In the genomic region with DNA sequence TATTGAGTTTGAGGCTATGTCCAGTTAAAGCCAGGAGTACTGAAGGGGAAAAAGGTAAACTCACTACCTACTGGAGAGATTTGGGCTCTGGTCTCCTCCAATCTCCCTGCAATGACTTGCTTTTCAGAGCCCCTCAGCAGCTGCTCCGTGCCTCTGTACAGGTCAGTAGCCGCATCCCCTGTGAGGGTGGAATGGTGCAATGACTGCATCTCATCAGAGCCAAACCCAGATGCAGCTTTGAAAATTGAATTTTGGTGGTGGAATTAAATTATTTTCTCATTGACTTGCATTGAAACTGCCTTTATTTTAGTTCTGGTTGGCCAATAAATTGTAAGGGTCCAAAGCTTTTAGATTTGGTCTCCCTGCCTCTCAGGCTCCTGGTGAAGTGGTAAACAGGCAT, we compare ENCODE assay signal across 12 cellular contexts.
"Had no signal": no experiment of that assay in that cellular context is flagged by ENCODE, and none has a peak within 500 bp of the region (broad histone marks: within the 10 kb centered on the region; RNA-seq: fewer than 3 reads in every experiment).

No MANE protein-coding gene starts in this region.

- H3K27me3 ChIP-seq: sigmoid colon, thyroid gland had no signal

- H3K4me3 ChIP-seq: sigmoid colon, thyroid gland had no signal

- DNase-seq: activated B cell treated with CpG ODN at 0.5 μM for 24 hours; activated CD4-positive, alpha-beta T cell treated with anti-CD3 and anti-CD28 coated beads, Interleukin-2, amount 10 ng/mL, durations not matched to agents 7 days and 5 days; activated naive CD4-positive, alpha-beta T cell treated with anti-CD3 and anti-CD28 coated beads for 36 hours; hippocampal formation; left ventricle myocardium superior; occipital lobe; SIG-M5; T-helper 2 cell had no signal

- H3K9me3 ChIP-seq: thyroid gland had no signal

- H3K4me1 Mint-ChIP-seq: activated CD4-positive, alpha-beta T cell treated with anti-CD3 and anti-CD28 coated beads, Interleukin-2, amount 10 ng/mL, durations not matched to agents 7 days and 5 days; nephron; stimulated activated effector memory CD8-positive, alpha-beta T cell treated with anti-CD3 and anti-CD28 coated beads, Interleukin-12 subunit alpha, Interleukin-12 subunit beta, amount 100 ng/mL, for 72 hours had no signal

- H3K36me3 ChIP-seq: sigmoid colon, thyroid gland had no signal

- ATAC-seq: left ventricle myocardium superior; stimulated activated effector memory CD8-positive, alpha-beta T cell treated with anti-CD3 and anti-CD28 coated beads, Interleukin-12 subunit alpha, Interleukin-12 subunit beta, amount 100 ng/mL, for 72 hours had no signal

- H3K27ac Mint-ChIP-seq: activated B cell treated with CpG ODN at 0.5 μM for 24 hours; activated CD4-positive, alpha-beta T cell treated with anti-CD3 and anti-CD28 coated beads, Interleukin-2, amount 10 ng/mL, durations not matched to agents 7 days and 5 days; activated naive CD4-positive, alpha-beta T cell treated with anti-CD3 and anti-CD28 coated beads for 36 hours; nephron; stimulated activated effector memory CD8-positive, alpha-beta T cell treated with anti-CD3 and anti-CD28 coated beads, Interleukin-12 subunit alpha, Interleukin-12 subunit beta, amount 100 ng/mL, for 72 hours had no signal

- H3K27ac ChIP-seq: sigmoid colon, thyroid gland had no signal

- H3K4me3 Mint-ChIP-seq: activated B cell treated with CpG ODN at 0.5 μM for 24 hours; activated CD4-positive, alpha-beta T cell treated with anti-CD3 and anti-CD28 coated beads, Interleukin-2, amount 10 ng/mL, durations not matched to agents 7 days and 5 days; activated naive CD4-positive, alpha-beta T cell treated with anti-CD3 and anti-CD28 coated beads for 36 hours; nephron; stimulated activated effector memory CD8-positive, alpha-beta T cell treated with anti-CD3 and anti-CD28 coated beads, Interleukin-12 subunit alpha, Interleukin-12 subunit beta, amount 100 ng/mL, for 72 hours had no signal
